Comparison of ENCODE assay signal across 12 cellular contexts in the genomic region with DNA sequence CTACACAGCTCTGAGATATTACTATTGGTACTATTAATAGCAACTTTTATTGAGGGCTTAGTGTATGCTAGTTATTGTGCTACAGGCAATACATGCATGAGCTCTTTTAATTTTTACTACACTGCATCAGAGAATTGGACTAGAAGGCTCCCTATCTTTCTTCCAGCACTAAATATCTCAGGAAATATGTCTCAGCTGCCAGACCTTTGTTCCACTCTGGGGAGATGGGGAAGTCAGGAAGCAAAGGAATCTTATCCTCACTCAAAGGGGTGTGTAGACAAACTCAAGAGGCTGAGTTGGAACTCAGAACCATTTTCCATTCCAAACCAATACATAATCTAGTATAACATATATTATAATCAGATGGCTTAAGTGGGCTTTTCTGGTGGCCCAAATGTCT.
"Had no signal": no experiment of that assay in that cellular context is flagged by ENCODE, and none has a peak within 500 bp of the region (broad histone marks: within the 10 kb centered on the region; RNA-seq: fewer than 3 reads in every experiment).

No MANE protein-coding gene starts in this region.

- H3K4me1 ChIP-seq: testis had no signal

- H3K27me3 ChIP-seq: adrenal gland, ovary, testis had no signal

- H3K9me3 ChIP-seq: adrenal gland, ovary, testis had no signal

- H3K4me3 ChIP-seq: adrenal gland, ovary, testis had no signal

- ATAC-seq: activated naive CD4-positive, alpha-beta T cell treated with anti-CD3 and anti-CD28 coated beads, Interleukin-2, amount 50 U/mL, for 72 hours; naive thymus-derived CD8-positive, alpha-beta T cell had no signal

- DNase-seq: activated CD4-positive, alpha-beta T cell treated with anti-CD3 and anti-CD28 coated beads, Interleukin-2, amount 50 U/mL, for 4 hours; activated gamma-delta T cell; adrenal gland; endodermal cell; head of caudate nucleus; kidney glomerular epithelial cell; mesendoderm; naive thymus-derived CD8-positive, alpha-beta T cell; ovary; SW 1271; testis had no signal

- H3K27ac ChIP-seq: adrenal gland, testis had no signal

- H3K36me3 ChIP-seq: adrenal gland, ovary had no signal
